Comparison of ENCODE assay signal across 25 cellular contexts in the genomic region with DNA sequence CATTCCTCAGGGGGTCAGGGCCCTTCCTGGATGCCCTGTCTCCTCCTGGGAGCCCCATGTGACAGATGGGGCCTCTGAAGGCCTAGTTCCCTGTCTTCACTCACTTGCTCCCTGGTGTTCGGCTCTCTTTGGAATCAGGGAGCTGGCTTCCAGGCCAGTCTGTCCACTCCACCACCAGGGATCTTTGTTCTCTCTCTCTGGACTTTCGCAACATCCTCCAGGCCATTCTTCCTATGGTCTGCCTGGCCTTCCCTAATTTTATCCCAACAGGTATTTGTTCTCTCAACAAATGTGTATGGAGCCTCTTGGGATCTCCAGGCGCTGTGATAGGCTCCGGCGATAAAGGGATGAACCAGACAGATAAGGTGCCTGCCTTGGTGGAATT.
A peak's percentile ranks its signal among the peaks of the same experiment; 100 is the strongest.
DNase-seq lines count a peak whose midpoint lies in the region; ATAC-seq and TF ChIP-seq lines count a peak whose summit lies in the region.
"Had no signal": no experiment of that assay in that cellular context is flagged by ENCODE, and none has a peak within 500 bp of the region (broad histone marks: within the 10 kb centered on the region; RNA-seq: fewer than 3 reads in every experiment).

No MANE protein-coding gene starts in this region.

- CTCF ChIA-PET in IMR-90 (lab: Yijun Ruan, JAX): interaction anchor here (1.2 kb wide), 1 partner anchor 11 kb away, joined by 8 read pairs; no protein-coding TSS in a partner anchor

- peak overlapping the region; percentile 28 for H2AK9ac ChIP-seq in IMR-90 (replicated peaks; ENCODE audit: low read depth, low read length, poor library complexity)

- H2BK120ac ChIP-seq in IMR-90 (ENCODE audit: low read depth, low read length) (no peak overlapping the region), trophoblast cell (ENCODE audit: insufficient read depth, low read length, poor library complexity) (no peak overlapping the region)

- H3K23ac ChIP-seq in IMR-90 (ENCODE audit: low read depth, low read length): no peak overlapping the region
- no peak overlapping the region for H3K23ac ChIP-seq in trophoblast cell (ENCODE audit: low read length)

- H4K12ac ChIP-seq in trophoblast cell (ENCODE audit: low read depth, low read length): no peak overlapping the region

- H2AK5ac ChIP-seq in IMR-90 (ENCODE audit: low read depth, low read length) (no peak overlapping the region), trophoblast cell (ENCODE audit: low read length) (no peak overlapping the region)

- H2AFZ ChIP-seq in IMR-90 (replicated peaks; ENCODE audit: low read length, poor library complexity): no peak overlapping the region
- no peak overlapping the region for H2AFZ ChIP-seq in trophoblast cell (ENCODE audit: insufficient read depth, low read length, poor library complexity)

- H3K27me3 Mint-ChIP-seq in activated T-cell treated with anti-CD3 and anti-CD28 coated beads, Interleukin-2, amount 50 U/mL, for 24 hours: no peaks in the 10 kb centered on the region
- no peaks in the 10 kb centered on the region for H3K27me3 Mint-ChIP-seq in activated T-cell treated with anti-CD3 and anti-CD28 coated beads, Interleukin-2, amount 50 U/mL, for 4 hours (ENCODE audit: low read depth)
- H3K27me3 Mint-ChIP-seq in glutamatergic neuron (ENCODE audit: unreplicated experiment): peaks cover 8% of the 10 kb centered on the region

- H3K79me2 ChIP-seq in trophoblast cell (ENCODE audit: control insufficient read depth, insufficient read depth, low read length, poor library complexity): no peaks in the 10 kb centered on the region

- no peaks in the 10 kb centered on the region for H3K4me1 ChIP-seq in IMR-90 (ENCODE audit: control insufficient read depth, insufficient read depth, low read length)
- peaks cover 19 to 24% of the 10 kb centered on the region in 2 experiments for H3K4me1 ChIP-seq in trophoblast cell (ENCODE audit: control insufficient read depth in 1 of 2, insufficient read depth in 2 of 2, low read length in 2 of 2)
- H3K4me1 ChIP-seq: BE2C had no signal

- H3K36me3 ChIP-seq in IMR-90 (ENCODE audit: control insufficient read depth, insufficient read depth, low read length): no peaks in the 10 kb centered on the region
- no peaks in the 10 kb centered on the region for H3K36me3 ChIP-seq in trophoblast cell (ENCODE audit: control insufficient read depth in 1 of 2, insufficient read depth in 2 of 2, low read length in 2 of 2)
- H3K36me3 ChIP-seq: BE2C had no signal

- no peak overlapping the region for H2BK5ac ChIP-seq in IMR-90 (ENCODE audit: low read depth, low read length, poor library complexity, severe bottlenecking)
- H2BK5ac ChIP-seq in trophoblast cell (ENCODE audit: low read depth, low read length, poor library complexity): peak overlapping the region; percentile 60

- H3K4me3 ChIP-seq in IMR-90 (ENCODE audit: insufficient read depth, low read depth, low read length): no peak overlapping the region
- H3K4me3 ChIP-seq in trophoblast cell (ENCODE audit: low read depth, low read length): no peak overlapping the region

- no peak overlapping the region for H4K5ac ChIP-seq in IMR-90 (ENCODE audit: low read depth, low read length)

- no peak overlapping the region for H2BK12ac ChIP-seq in trophoblast cell (ENCODE audit: low read length)

- no peak for TF ChIP-seq CTCF in IMR-90 (conservative IDR thresholded peaks at IDR 0.05; ENCODE audit: low read depth, low read length)
- TF ChIP-seq CTCF in glutamatergic neuron (IDR thresholded peaks at IDR 0.05; ENCODE audit: partially characterized antibody, unreplicated experiment): no peak

- no peak for DNase-seq in activated T-cell treated with anti-CD3 and anti-CD28 coated beads, Interleukin-2, amount 50 U/mL, for 24 hours
- DNase-seq in activated T-cell treated with anti-CD3 and anti-CD28 coated beads, Interleukin-2, amount 50 U/mL, for 4 hours: no peak
- DNase-seq in IMR-90 (no peak), glutamatergic neuron (no peak), trophoblast cell (peak in 1 of 2 donors; percentile 14), GDM1 (lab: John Stamatoyannopoulos, UW) (no peak), AML-193 (lab: John Stamatoyannopoulos, UW) (no peak)
- DNase-seq: BE2C; CD8-positive, alpha-beta memory T cell; DMS79 treated with DMSO at 0.1 percent for 48 hours; MM.1S; NCI-H1417 treated with DMSO at 0.1 percent for 48 hours; NCI-H1694 treated with DMSO at 0.1 percent for 48 hours; NCI-H2081 treated with DMSO at 0.1 percent for 48 hours; NCI-H2171; NCI-H226; NCI-H510A; NCI-H69; SK-N-SH had no signal

- no peaks in the 10 kb centered on the region for H3K9me3 Mint-ChIP-seq in activated T-cell treated with anti-CD3 and anti-CD28 coated beads, Interleukin-2, amount 50 U/mL, for 24 hours
- H3K9me3 Mint-ChIP-seq in activated T-cell treated with anti-CD3 and anti-CD28 coated beads, Interleukin-2, amount 50 U/mL, for 4 hours: no peaks in the 10 kb centered on the region
- peaks cover 8% of the 10 kb centered on the region for H3K9me3 Mint-ChIP-seq in glutamatergic neuron (ENCODE audit: unreplicated experiment)
- H3K9me3 Mint-ChIP-seq: CD14-positive monocyte; CD8-positive, alpha-beta memory T cell had no signal

- no peaks in the 10 kb centered on the region for H3K9me1 ChIP-seq in IMR-90 (ENCODE audit: insufficient read depth, low read length)

- dilution Hi-C loops in IMR-90 (cut with HindIII; ENCODE audit: low sequenced_read_pairs, unreplicated experiment): no loop called here

- H3K27ac Mint-ChIP-seq in activated T-cell treated with anti-CD3 and anti-CD28 coated beads, Interleukin-2, amount 50 U/mL, for 24 hours: peak overlapping the region; percentile 32
- no peak overlapping the region for H3K27ac Mint-ChIP-seq in glutamatergic neuron (ENCODE audit: unreplicated experiment)
- H3K27ac Mint-ChIP-seq: CD8-positive, alpha-beta memory T cell had no signal

- BruUV-seq in IMR-90 (replicated peaks; lab: Mats Ljungman, UMichigan): no TSS peak

- no peak overlapping the region for H2BK20ac ChIP-seq in IMR-90 (ENCODE audit: low read depth, low read length)

- H3K9me3 ChIP-seq in IMR-90 (ENCODE audit: control insufficient read depth, insufficient read depth, low read length) (no peaks in the 10 kb centered on the region), trophoblast cell (ENCODE audit: insufficient read depth, low read depth, low read length) (peaks cover 4% of the 10 kb centered on the region)
- H3K9me3 ChIP-seq: BE2C, SK-N-SH had no signal

- ATAC-seq in activated T-cell treated with anti-CD3 and anti-CD28 coated beads, Interleukin-2, amount 50 U/mL, for 4 hours: no peak
- no peak for ATAC-seq in IMR-90 (ENCODE audit: low read depth)
- no peak for ATAC-seq in HG02885 (IDR thresholded peaks at IDR 0.05; ENCODE audit: poor library complexity, unreplicated experiment)
- ATAC-seq: Panc1 had no signal

- H4K8ac ChIP-seq in IMR-90 (ENCODE audit: low read depth in 2 of 2, low read length in 2 of 2): no peak overlapping the region
- H4K8ac ChIP-seq in trophoblast cell (ENCODE audit: low read depth, low read length): peak overlapping the region; percentile 55

- H3K4me3 Mint-ChIP-seq in activated T-cell treated with anti-CD3 and anti-CD28 coated beads, Interleukin-2, amount 50 U/mL, for 24 hours: no peak overlapping the region
- no peak overlapping the region for H3K4me3 Mint-ChIP-seq in activated T-cell treated with anti-CD3 and anti-CD28 coated beads, Interleukin-2, amount 50 U/mL, for 4 hours
- H3K4me3 Mint-ChIP-seq in glutamatergic neuron (ENCODE audit: unreplicated experiment): peak overlapping the region; percentile 15
- H3K4me3 Mint-ChIP-seq: CD14-positive monocyte; CD8-positive, alpha-beta memory T cell had no signal

- H3K56ac ChIP-seq in IMR-90 (ENCODE audit: extremely low read depth, insufficient read depth, low read length): no peak overlapping the region

- in situ Hi-C loops in IMR-90 (cut with MboI; ENCODE audit: low sequenced_read_pairs): no loop called here

- no peak overlapping the region for H2BK15ac ChIP-seq in IMR-90 (ENCODE audit: low read depth, low read length)

- no peak overlapping the region for H3K9ac ChIP-seq in IMR-90 (ENCODE audit: low read depth, low read length)
- H3K9ac ChIP-seq in trophoblast cell (ENCODE audit: low read length): no peak overlapping the region
- H3K9ac ChIP-seq: KMS-11, SK-N-SH had no signal

- H3K79me1 ChIP-seq in IMR-90 (ENCODE audit: low read depth in 1 of 2, low read length in 2 of 2) (no peaks in the 10 kb centered on the region), trophoblast cell (ENCODE audit: low read length) (peaks cover 5% of the 10 kb centered on the region)

- H3K4me1 Mint-ChIP-seq in activated T-cell treated with anti-CD3 and anti-CD28 coated beads, Interleukin-2, amount 50 U/mL, for 24 hours (ENCODE audit: low read depth): no peaks in the 10 kb centered on the region
- H3K4me1 Mint-ChIP-seq in activated T-cell treated with anti-CD3 and anti-CD28 coated beads, Interleukin-2, amount 50 U/mL, for 4 hours (ENCODE audit: low read depth): no peaks in the 10 kb centered on the region
- peaks cover 25% of the 10 kb centered on the region for H3K4me1 Mint-ChIP-seq in glutamatergic neuron (ENCODE audit: low read depth, unreplicated experiment)
- H3K4me1 Mint-ChIP-seq: CD8-positive, alpha-beta memory T cell had no signal

- H3K27ac ChIP-seq in IMR-90 (ENCODE audit: insufficient read depth, low read length): no peak overlapping the region
- peak overlapping the region; percentile 57 for H3K27ac ChIP-seq in trophoblast cell (ENCODE audit: low read depth, low read length)
- H3K27ac ChIP-seq: 22Rv1, KMS-11, RWPE1 had no signal

- TF ChIP-seq RAD21 in IMR-90 (IDR thresholded peaks at IDR 0.05; ENCODE audit: low read length): no peak

- no CpG with 5 or more reads among the region's 5 CpGs for WGBS in IMR-90 (ENCODE audit: extremely low coverage in 2 of 2, insufficient read length in 1 of 2), 2 experiments
- no CpG with 5 or more reads among the region's 5 CpGs for WGBS in trophoblast cell (ENCODE audit: extremely low coverage, insufficient coverage, insufficient read length)

- H3K4me2 ChIP-seq in IMR-90 (ENCODE audit: low read depth, low read length) (no peak overlapping the region), trophoblast cell (ENCODE audit: low read length) (no peak overlapping the region)
- H3K4me2 ChIP-seq: KMS-11, SK-N-SH had no signal

- H3K4ac ChIP-seq in IMR-90 (ENCODE audit: low read depth, low read length): no peak overlapping the region
- no peak overlapping the region for H3K4ac ChIP-seq in trophoblast cell (ENCODE audit: low read depth, low read length)

- intact Hi-C loops in IMR-90 (cut with micrococcal nuclease): no loop called here

- no peak for TF ChIP-seq POLR2A in IMR-90 (IDR thresholded peaks at IDR 0.05; ENCODE audit: low read depth, low read length)

- no peak overlapping the region for H3K14ac ChIP-seq in IMR-90 (replicated peaks; ENCODE audit: low read depth, low read length)
- no peak overlapping the region for H3K14ac ChIP-seq in trophoblast cell (ENCODE audit: low read length)

- H4K91ac ChIP-seq in IMR-90 (ENCODE audit: insufficient read depth, low read depth, low read length) (no peak overlapping the region), trophoblast cell (ENCODE audit: low read depth, low read length) (peak overlapping the region; percentile 60)

- H3K27me3 ChIP-seq in IMR-90 (ENCODE audit: control insufficient read depth, insufficient read depth, low read length) (no peaks in the 10 kb centered on the region), trophoblast cell (ENCODE audit: insufficient read depth, low read length) (no peaks in the 10 kb centered on the region)
- H3K27me3 ChIP-seq: BE2C had no signal

- H4K20me1 ChIP-seq in IMR-90 (ENCODE audit: insufficient read depth, low read length): no peaks in the 10 kb centered on the region

- POLR2A ChIA-PET in IMR-90 (lab: Charles Lee; ENCODE audit: unreplicated experiment): no interaction called here

- H3K18ac ChIP-seq in IMR-90 (ENCODE audit: low read depth, low read length) (no peak overlapping the region), trophoblast cell (ENCODE audit: low read length) (peak overlapping the region; percentile 27)

- no peaks in the 10 kb centered on the region for H3K36me3 Mint-ChIP-seq in activated T-cell treated with anti-CD3 and anti-CD28 coated beads, Interleukin-2, amount 50 U/mL, for 24 hours (ENCODE audit: low read depth)
- peaks cover 14% of the 10 kb centered on the region for H3K36me3 Mint-ChIP-seq in activated T-cell treated with anti-CD3 and anti-CD28 coated beads, Interleukin-2, amount 50 U/mL, for 4 hours (ENCODE audit: insufficient read depth)
- no peaks in the 10 kb centered on the region for H3K36me3 Mint-ChIP-seq in glutamatergic neuron (ENCODE audit: unreplicated experiment)
